In genomic region chr10:68954904-68955303, GRCh38 we compare ENCODE assay signal across 9 cellular contexts. TPM values are rescaled to one million over a fixed set of nuclear protein-coding genes. Genes with fewer than 3 reads are reported as not detected.
DNase-seq lines count a peak whose midpoint lies in the region; ATAC-seq, FAIRE-seq and TF ChIP-seq lines count a peak whose summit lies in the region.
"Had no signal": no experiment of that assay in that cellular context is flagged by ENCODE, and none has a peak within 500 bp of the region (broad histone marks: within the 10 kb centered on the region; RNA-seq: fewer than 3 reads in every experiment).

No MANE protein-coding gene starts in this region.

- peak overlapping the region; percentile 97; the same call in 1 of the 2 replicates for H3K9ac ChIP-seq in HepG2 (ENCODE audit: insufficient read depth, low read depth, low read length)

- peaks cover 25% of the 10 kb centered on the region for H3K4me1 ChIP-seq in HepG2 (ENCODE audit: insufficient read depth, low read length)
- peaks cover 0 to 21% (median 8%) of the 10 kb centered on the region in 4 donors for H3K4me1 ChIP-seq in right lobe of liver
- H3K4me1 ChIP-seq in hepatocyte (ENCODE audit: insufficient read depth), result peaks cover 18% of the 10 kb centered on the region
- H3K4me1 ChIP-seq in stomach, result peaks cover 21 to 45% (median 34%) of the 10 kb centered on the region in 4 donors
- peaks cover 6 to 39% of the 10 kb centered on the region in 2 donors for H3K4me1 ChIP-seq in left lung

- H2AFZ ChIP-seq in HepG2 (ENCODE audit: low read length) (no peak overlapping the region), hepatocyte (peak overlapping the region; percentile 90)

- TF ChIP-seq EP300 in HepG2 (IDR thresholded peaks at IDR 0.05; ENCODE audit: low read depth in 2 of 2, low read length in 2 of 2) (no peak), HepG2 (CRISPR knock-in tag; IDR thresholded peaks at IDR 0.05; ENCODE audit: borderline replicate concordance) (no peak), stomach (IDR thresholded peaks at IDR 0.05) (no peak)

- ATAC-seq in HepG2, result no peak
- ATAC-seq in right lobe of liver, result no peak
- no peak for ATAC-seq in GM19023 (IDR thresholded peaks at IDR 0.05; ENCODE audit: unreplicated experiment)
- ATAC-seq in left lung, result no peak

- no peak for TF ChIP-seq POLR2A in HepG2 (IDR thresholded peaks at IDR 0.05; ENCODE audit: insufficient read depth in 1 of 2, low read depth in 2 of 2, low read length in 2 of 2)
- TF ChIP-seq POLR2A in right lobe of liver (IDR thresholded peaks at IDR 0.05), result no peak
- TF ChIP-seq POLR2A in stomach (IDR thresholded peaks at IDR 0.05), result no peak

- H3K79me2 ChIP-seq in HepG2 (ENCODE audit: insufficient read depth, low read length) (peaks cover 45% of the 10 kb centered on the region), hepatocyte (peaks cover 28% of the 10 kb centered on the region)

- DNase-seq in HepG2 (ENCODE audit: low spot score) (no peak), right lobe of liver (no peak), hepatocyte (ENCODE audit: low spot score) (no peak), stomach (no peak), left lung (no peak), T-helper 9 cell (no peak)

- FAIRE-seq in HepG2 (lab: Jason Lieb, UNC), result no peak

- H3K4me3 ChIP-seq in HepG2 (replicated peaks in 1 of 3; ENCODE audit: insufficient read depth in 1 of 3, low read depth in 2 of 3, low read length in 3 of 3), result peak overlapping the region; percentile 66 to 96 (median 90); a peak in 5 of 6 replicates
- H3K4me3 ChIP-seq in right lobe of liver, result no peak overlapping the region
- H3K4me3 ChIP-seq in WI38 (ENCODE audit: low read depth, low read length), result peak overlapping the region; percentile 95
- H3K4me3 ChIP-seq in hepatocyte, result no peak overlapping the region
- peak overlapping the region in 1 of 4 donors; percentile 93 for H3K4me3 ChIP-seq in stomach
- peak overlapping the region in 1 of 2 donors; percentile 99 for H3K4me3 ChIP-seq in left lung

- H4K20me1 ChIP-seq in HepG2 (ENCODE audit: insufficient read depth, low read length) (peaks cover 22% of the 10 kb centered on the region), hepatocyte (ENCODE audit: insufficient read depth, poor library complexity, severe bottlenecking) (peaks cover 10% of the 10 kb centered on the region)

- H3K4me2 ChIP-seq in HepG2 (ENCODE audit: low read depth, low read length), result peak overlapping the region; percentile 95
- H3K4me2 ChIP-seq in hepatocyte, result peak overlapping the region; percentile 88

- TF ChIP-seq CTCF in HepG2 (CRISPR knock-in tag; IDR thresholded peaks at IDR 0.05) (no peak), right lobe of liver (IDR thresholded peaks at IDR 0.05) (no peak), WI38 (IDR thresholded peaks at IDR 0.05; ENCODE audit: low read depth, low read length) (no peak), hepatocyte (IDR thresholded peaks at IDR 0.05; ENCODE audit: poor library complexity) (no peak), stomach (IDR thresholded peaks at IDR 0.05) (no peak), left lung (IDR thresholded peaks at IDR 0.05) (no peak)

- in situ Hi-C loops in HepG2 (cut with HindIII; ENCODE audit: extremely low pct_ligation_motif_present, low pct_unique_long_range_greater_than_20kb), result no loop called here

- peak overlapping the region; percentile 91 for H3K27ac ChIP-seq in HepG2 (ENCODE audit: extremely low read length, insufficient read depth, low read length)
- no peak overlapping the region for H3K27ac ChIP-seq in right lobe of liver
- peak overlapping the region; percentile 96 for H3K27ac ChIP-seq in hepatocyte
- peak overlapping the region in 3 of 5 donors; percentile 96 to 98 (median 97) for H3K27ac ChIP-seq in stomach
- no peak overlapping the region for H3K27ac ChIP-seq in left lung

- H3K27me3 ChIP-seq in HepG2 (ENCODE audit: control insufficient read depth in 1 of 2, insufficient read depth in 2 of 2, low read length in 2 of 2), result no peaks in the 10 kb centered on the region; a peak in 1 of 5 replicates
- no peaks in the 10 kb centered on the region for H3K27me3 ChIP-seq in right lobe of liver
- no peaks in the 10 kb centered on the region for H3K27me3 ChIP-seq in hepatocyte
- H3K27me3 ChIP-seq in stomach, result no peaks in the 10 kb centered on the region
- H3K27me3 ChIP-seq in left lung, result no peaks in the 10 kb centered on the region

- intact Hi-C loops in HepG2 (cut with micrococcal nuclease; ENCODE audit: unreplicated experiment) (loop anchor here (1.0 to 5.0 kb wide), 2 partner anchors 54 to 137 kb away; partner anchors contain the start of gene DDX50), right lobe of liver (cut with DNase I) (no loop called here), stomach (cut with DNase I; ENCODE audit: low total_unique reads) (no loop called here), left lung (cut with DNase I) (no loop called here)

- H3K9me3 ChIP-seq in HepG2 (ENCODE audit: low read length), result no peaks in the 10 kb centered on the region
- H3K9me3 ChIP-seq in right lobe of liver, result no peaks in the 10 kb centered on the region
- no peaks in the 10 kb centered on the region for H3K9me3 ChIP-seq in hepatocyte (ENCODE audit: low read depth)
- H3K9me3 ChIP-seq in stomach, result no peaks in the 10 kb centered on the region
- no peaks in the 10 kb centered on the region for H3K9me3 ChIP-seq in left lung
- H3K9me3 ChIP-seq: SK-N-SH had no signal

- POLR2A ChIA-PET in HepG2 (lab: Yijun Ruan, JAX), result interaction anchor here (1.1 to 2.3 kb wide), 4 partner anchors 12 to 78 kb away, joined by 3 to 9 read pairs (median 8); partner anchors contain the start of gene DDX50

- no TSS peak for BruUV-seq in HepG2 (replicated peaks; lab: Mats Ljungman, UMichigan)

- CTCF ChIA-PET in HepG2 (lab: Yijun Ruan, JAX; ENCODE audit: low intra/inter-chr PET ratio, low total read pairs), result no interaction called here

- no peak for TF ChIP-seq RAD21 in HepG2 (CRISPR knock-in tag; IDR thresholded peaks at IDR 0.05)

- 85% methylated on average over 12 of the region's 12 CpGs for WGBS in HepG2 (ENCODE audit: low lambda C conversion rate)
- 77% methylated on average over 11 of the region's 12 CpGs for WGBS in right lobe of liver (ENCODE audit: insufficient coverage, low coverage, low lambda C conversion rate, missing lambda C conversion rate)
- 92% methylated on average over 12 of the region's 12 CpGs for WGBS in hepatocyte (ENCODE audit: low lambda C conversion rate, missing lambda C conversion rate)
- WGBS in stomach, 5 donors, result 88 to 94% (median 92%) methylated on average over 12 of the region's 12 CpGs

- no peaks in the 10 kb centered on the region for H3K9me2 ChIP-seq in hepatocyte (replicated peaks; ENCODE audit: insufficient read depth)
- H3K9me2 ChIP-seq: SK-N-SH had no signal

- H3K36me3 ChIP-seq in HepG2 (replicated peaks in 1 of 2; ENCODE audit: control insufficient read depth in 1 of 2, insufficient read depth in 2 of 2, low read length in 2 of 2) (peaks cover under 1 to 3% of the 10 kb centered on the region in 2 experiments), right lobe of liver (peaks cover 0 to 2% (median under 1%) of the 10 kb centered on the region in 4 donors), hepatocyte (replicated peaks; ENCODE audit: insufficient read depth, low read depth) (no peaks in the 10 kb centered on the region), stomach (peaks cover 0 to 33% (median 25%) of the 10 kb centered on the region in 4 donors), left lung (peaks cover 0 to 23% of the 10 kb centered on the region in 2 donors)

RNA-seq across cellular contexts. Expression of gene DDX21, which starts 1.1 kb away (rescaled TPM):
- total RNA-seq in HepG2 (2016; rRNA removed; fragmentation: Illumina TruSeq; extraction: Trizol) (147 and 243 TPM in 2 replicates), right lobe of liver (10 to 100 TPM; 12.7 to 43.1 (median 29.1) TPM), hepatocyte (55.6 and 55.7 TPM in 2 replicates), stomach (10 to 100 TPM; 16.8 to 85.2 (median 19.8) TPM), left lung (10 to 100 TPM; 36.8 to 73.4 TPM)
- 18.5 and 21.4 TPM in 2 replicates for total RNA-seq in HepG2 (2016; cell fraction: cytosol; rRNA removed; fragmentation: Illumina TruSeq; extraction: Trizol; ENCODE audit: low read depth)
- total RNA-seq in HepG2 (2016; cell fraction: insoluble cytoplasmic fraction; rRNA removed; fragmentation: Illumina TruSeq; extraction: Trizol), result 150 and 235 TPM in 2 replicates
- total RNA-seq in HepG2 (2016; cell fraction: membrane; rRNA removed; fragmentation: Illumina TruSeq; extraction: Trizol), result 41.7 and 49.4 TPM in 2 replicates
- 84.4 and 87.8 TPM in 2 replicates for total RNA-seq in HepG2 (2016; cell fraction: nucleus; rRNA removed; fragmentation: Illumina TruSeq; extraction: Trizol)
- polyA plus RNA-seq in HepG2 (2011; rRNA removed) (44.6 and 52.5 TPM in 2 replicates), hepatocyte (15.8 and 17.0 TPM in 2 replicates), stomach (10 to 100 TPM; 14.3 to 28.7 (median 22.7) TPM)
- 26.0 and 44.8 TPM in 2 replicates for polyA plus RNA-seq in HepG2 (2011; cell fraction: cytosol; rRNA removed)
- polyA plus RNA-seq in HepG2 (2011; cell fraction: nucleus; rRNA removed), result 12.2 and 19.6 TPM in 2 replicates
- polyA plus RNA-seq in HepG2 (2012), result 81.8 and 92.3 TPM in 2 replicates
- polyA plus RNA-seq in HepG2 (2016; cell fraction: cytosol; fragmentation: Illumina TruSeq; extraction: Trizol; ENCODE audit: low read depth), result 3.2 and 3.7 TPM in 2 replicates
- polyA plus RNA-seq in HepG2 (2016; cell fraction: insoluble cytoplasmic fraction; fragmentation: Illumina TruSeq; extraction: Trizol; ENCODE audit: low read depth), result 164 and 173 TPM in 2 replicates
- polyA plus RNA-seq in HepG2 (2016; cell fraction: membrane; fragmentation: Illumina TruSeq; extraction: Trizol; ENCODE audit: low read depth), result 12.7 and 16.7 TPM in 2 replicates
- polyA plus RNA-seq in HepG2 (2016; cell fraction: nucleus; fragmentation: Illumina TruSeq; extraction: Trizol; ENCODE audit: insufficient read depth, low read depth), result 79.6 and 82.3 TPM in 2 replicates
- 27.9 and 56.7 TPM in 2 replicates for polyA minus RNA-seq in HepG2 (2011; rRNA and poly(A)+ RNA removed; ENCODE audit: low replicate concordance)
- polyA minus RNA-seq in HepG2 (2011; cell fraction: cytosol; rRNA and poly(A)+ RNA removed), result 59.1 and 64.1 TPM in 2 replicates
- polyA minus RNA-seq in HepG2 (2011; cell fraction: nucleus; rRNA and poly(A)+ RNA removed), result 33.7 and 45.9 TPM in 2 replicates

RNA-seq across cellular contexts. Expression of gene KIFBP, which starts 33.7 kb away (rescaled TPM):
- total RNA-seq in HepG2 (2016; rRNA removed; fragmentation: Illumina TruSeq; extraction: Trizol) (21.9 and 29.9 TPM in 2 replicates), right lobe of liver (10 to 100 TPM in 2 of 6 experiments, 1 to 10 TPM in 4; 6.6 to 11.8 (median 9.0) TPM), hepatocyte (32.6 and 40.5 TPM in 2 replicates), stomach (10 to 100 TPM in 4 of 5 donors, 1 to 10 TPM in 1; 2.3 to 26.7 (median 18.0) TPM), left lung (10 to 100 TPM; 21.1 to 27.3 TPM)
- total RNA-seq in HepG2 (2016; cell fraction: cytosol; rRNA removed; fragmentation: Illumina TruSeq; extraction: Trizol; ENCODE audit: low read depth), result 2.1 and 3.2 TPM in 2 replicates
- 22.5 and 30.2 TPM in 2 replicates for total RNA-seq in HepG2 (2016; cell fraction: insoluble cytoplasmic fraction; rRNA removed; fragmentation: Illumina TruSeq; extraction: Trizol)
- 5.7 and 6.6 TPM in 2 replicates for total RNA-seq in HepG2 (2016; cell fraction: membrane; rRNA removed; fragmentation: Illumina TruSeq; extraction: Trizol)
- 14.0 and 14.4 TPM in 2 replicates for total RNA-seq in HepG2 (2016; cell fraction: nucleus; rRNA removed; fragmentation: Illumina TruSeq; extraction: Trizol)
- polyA plus RNA-seq in HepG2 (2011; rRNA removed) (10.3 and 13.0 TPM in 2 replicates), hepatocyte (33.8 and 35.1 TPM in 2 replicates), stomach (10 to 100 TPM; 10.8 to 13.0 (median 11.1) TPM)
- 6.1 and 10.0 TPM in 2 replicates for polyA plus RNA-seq in HepG2 (2011; cell fraction: cytosol; rRNA removed)
- polyA plus RNA-seq in HepG2 (2011; cell fraction: nucleus; rRNA removed), result 8.3 and 8.5 TPM in 2 replicates
- polyA plus RNA-seq in HepG2 (2012), result 11.3 and 12.4 TPM in 2 replicates
- 1.2 and 1.3 TPM in 2 replicates for polyA plus RNA-seq in HepG2 (2016; cell fraction: cytosol; fragmentation: Illumina TruSeq; extraction: Trizol; ENCODE audit: low read depth)
- 28.3 and 31.0 TPM in 2 replicates for polyA plus RNA-seq in HepG2 (2016; cell fraction: insoluble cytoplasmic fraction; fragmentation: Illumina TruSeq; extraction: Trizol; ENCODE audit: low read depth)
- polyA plus RNA-seq in HepG2 (2016; cell fraction: membrane; fragmentation: Illumina TruSeq; extraction: Trizol; ENCODE audit: low read depth), result 2.6 and 3.7 TPM in 2 replicates
- polyA plus RNA-seq in HepG2 (2016; cell fraction: nucleus; fragmentation: Illumina TruSeq; extraction: Trizol; ENCODE audit: insufficient read depth, low read depth), result 18.9 and 22.7 TPM in 2 replicates
- polyA minus RNA-seq in HepG2 (2011; rRNA and poly(A)+ RNA removed; ENCODE audit: low replicate concordance), result 4.7 and 10.6 TPM in 2 replicates
- 10.0 and 13.3 TPM in 2 replicates for polyA minus RNA-seq in HepG2 (2011; cell fraction: cytosol; rRNA and poly(A)+ RNA removed)
- polyA minus RNA-seq in HepG2 (2011; cell fraction: nucleus; rRNA and poly(A)+ RNA removed), result 13.7 and 14.5 TPM in 2 replicates

RNA-seq across cellular contexts. Expression of gene DDX50, which starts 53.8 kb away (rescaled TPM):
- 38.2 and 56.3 TPM in 2 replicates for total RNA-seq in HepG2 (2016; rRNA removed; fragmentation: Illumina TruSeq; extraction: Trizol)
- 16.6 and 20.4 TPM in 2 replicates for total RNA-seq in HepG2 (2016; cell fraction: cytosol; rRNA removed; fragmentation: Illumina TruSeq; extraction: Trizol; ENCODE audit: low read depth)
- 37.0 and 56.8 TPM in 2 replicates for total RNA-seq in HepG2 (2016; cell fraction: insoluble cytoplasmic fraction; rRNA removed; fragmentation: Illumina TruSeq; extraction: Trizol)
- 24.5 and 27.0 TPM in 2 replicates for total RNA-seq in HepG2 (2016; cell fraction: membrane; rRNA removed; fragmentation: Illumina TruSeq; extraction: Trizol)
- 22.3 and 24.6 TPM in 2 replicates for total RNA-seq in HepG2 (2016; cell fraction: nucleus; rRNA removed; fragmentation: Illumina TruSeq; extraction: Trizol)
- polyA plus RNA-seq in HepG2 (2011; rRNA removed), result 15.6 and 19.0 TPM in 2 replicates
- 12.3 and 16.8 TPM in 2 replicates for polyA plus RNA-seq in HepG2 (2011; cell fraction: cytosol; rRNA removed)
- 4.8 and 6.0 TPM in 2 replicates for polyA plus RNA-seq in HepG2 (2011; cell fraction: nucleus; rRNA removed)
- 20.8 and 24.9 TPM in 2 replicates for polyA plus RNA-seq in HepG2 (2012)
- polyA plus RNA-seq in HepG2 (2016; cell fraction: cytosol; fragmentation: Illumina TruSeq; extraction: Trizol; ENCODE audit: low read depth), result 6.2 and 7.1 TPM in 2 replicates
- polyA plus RNA-seq in HepG2 (2016; cell fraction: insoluble cytoplasmic fraction; fragmentation: Illumina TruSeq; extraction: Trizol; ENCODE audit: low read depth), result 36.2 and 40.9 TPM in 2 replicates
- polyA plus RNA-seq in HepG2 (2016; cell fraction: membrane; fragmentation: Illumina TruSeq; extraction: Trizol; ENCODE audit: low read depth), result 11.5 and 13.8 TPM in 2 replicates
- polyA plus RNA-seq in HepG2 (2016; cell fraction: nucleus; fragmentation: Illumina TruSeq; extraction: Trizol; ENCODE audit: insufficient read depth, low read depth), result 18.0 and 19.8 TPM in 2 replicates
- 10.3 and 11.2 TPM in 2 replicates for polyA minus RNA-seq in HepG2 (2011; rRNA and poly(A)+ RNA removed; ENCODE audit: low replicate concordance)
- 14.9 and 18.9 TPM in 2 replicates for polyA minus RNA-seq in HepG2 (2011; cell fraction: cytosol; rRNA and poly(A)+ RNA removed)
- polyA minus RNA-seq in HepG2 (2011; cell fraction: nucleus; rRNA and poly(A)+ RNA removed), result 13.7 and 14.5 TPM in 2 replicates
- total RNA-seq in right lobe of liver, result 10 to 100 TPM in 4 of 6 experiments, 1 to 10 TPM in 2; 7.4 to 12.4 (median 11.2) TPM
- total RNA-seq in hepatocyte, result 40.5 and 40.9 TPM in 2 replicates
- 19.5 and 21.6 TPM in 2 replicates for polyA plus RNA-seq in hepatocyte
- 100 to 1,000 TPM in 1 of 5 donors, 10 to 100 TPM in 3, 1 to 10 TPM in 1; 9.3 to 102 (median 56.2) TPM for total RNA-seq in stomach
- polyA plus RNA-seq in stomach, result 10 to 100 TPM; 18.8 to 34.7 (median 23.3) TPM
- total RNA-seq in left lung, result 10 to 100 TPM; 25.8 to 27.6 TPM

Comparison
In these comparisons a context has a peak if more than half of its experiments do, and no peak if none do; other contexts are left out.
1. H3K27ac ChIP-seq: peak in HepG2 (single experiment), hepatocyte (single experiment) and stomach (3 of 5); none in right lobe of liver (0 of 3) and left lung (0 of 2).
2. H3K4me3 ChIP-seq: peak in HepG2 (3 of 3) and WI38 (single experiment); none in right lobe of liver (0 of 3) and hepatocyte (single experiment).